Comparison of ENCODE assay signal across 16 cellular contexts in genomic region chr1:26824735-26825134, GRCh38. TPM values are rescaled to one million over a fixed set of nuclear protein-coding genes. Genes with fewer than 3 reads are reported as not detected.
A peak's percentile ranks its signal among the peaks of the same experiment; 100 is the strongest.
DNase-seq lines count a peak whose midpoint lies in the region; ATAC-seq and TF ChIP-seq lines count a peak whose summit lies in the region.
"Had no signal": no experiment of that assay in that cellular context is flagged by ENCODE, and none has a peak within 500 bp of the region (broad histone marks: within the 10 kb centered on the region; RNA-seq: fewer than 3 reads in every experiment).

No MANE protein-coding gene starts in this region.

- H3K9me3 Mint-ChIP-seq in activated T-cell treated with anti-CD3 and anti-CD28 coated beads, Interleukin-2, amount 50 U/mL, for 24 hours = no peaks in the 10 kb centered on the region
- H3K9me3 Mint-ChIP-seq: activated T-cell treated with anti-CD3 and anti-CD28 coated beads, Interleukin-2, amount 50 U/mL, for 4 hours had no signal

- no peak for DNase-seq in activated T-cell treated with anti-CD3 and anti-CD28 coated beads, Interleukin-2, amount 50 U/mL, for 24 hours
- DNase-seq in activated T-cell treated with anti-CD3 and anti-CD28 coated beads for 4 hours = no peak
- DNase-seq in LNCaP clone FGC (ENCODE audit: low read depth) = peak; percentile 76
- DNase-seq in prostate gland (ENCODE audit: low spot score) = peak; percentile 52
- DNase-seq in NOMO-1 treated with dmso at 0.1 percent for 144 hours (lab: John Stamatoyannopoulos, UW; ENCODE audit: unreplicated experiment) = no peak
- DNase-seq in germinal center (ENCODE audit: low spot score) = no peak
- no peak for DNase-seq in dermis blood vessel endothelial cell
- DNase-seq: activated CD4-positive, CD25-positive, alpha-beta regulatory T cell treated with anti-CD3 and anti-CD28 coated beads, Interleukin-2, amount 50 U/mL, for 72 hours; activated T-cell treated with anti-CD3 and anti-CD28 coated beads, Interleukin-2, amount 50 U/mL, for 4 hours; anterior cingulate cortex; NCI-H1105 treated with DMSO at 0.1 percent for 48 hours; NCI-H345; SHP77 had no signal

- peaks cover 31% of the 10 kb centered on the region for H3K36me3 Mint-ChIP-seq in activated T-cell treated with anti-CD3 and anti-CD28 coated beads, Interleukin-2, amount 50 U/mL, for 24 hours (ENCODE audit: low read depth)

- intact Hi-C loops in prostate gland (cut with DNase I) = no loop called here

- no peaks in the 10 kb centered on the region for H3K27me3 Mint-ChIP-seq in activated T-cell treated with anti-CD3 and anti-CD28 coated beads, Interleukin-2, amount 50 U/mL, for 24 hours

- H3K27me3 ChIP-seq in prostate gland (replicated peaks; ENCODE audit: insufficient read depth) = no peaks in the 10 kb centered on the region
- H3K27me3 ChIP-seq: esophagus muscularis mucosa had no signal

- H3K9me3 ChIP-seq in prostate gland = no peaks in the 10 kb centered on the region
- H3K9me3 ChIP-seq: esophagus muscularis mucosa had no signal

- peaks cover 18% of the 10 kb centered on the region for H3K4me1 ChIP-seq in prostate gland (replicated peaks)

- H3K4me3 ChIP-seq in LNCaP clone FGC (ENCODE audit: low read depth, low read length) (no peak overlapping the region), prostate gland (no peak overlapping the region)
- H3K4me3 ChIP-seq: esophagus muscularis mucosa had no signal

- TF ChIP-seq CTCF in LNCaP clone FGC (IDR thresholded peaks at IDR 0.05; ENCODE audit: control insufficient read depth, extremely low read depth, insufficient read depth) (no peak), prostate gland (IDR thresholded peaks at IDR 0.05) (no peak)

- peaks cover 55% of the 10 kb centered on the region for H3K4me1 Mint-ChIP-seq in activated T-cell treated with anti-CD3 and anti-CD28 coated beads, Interleukin-2, amount 50 U/mL, for 24 hours (ENCODE audit: low read depth)

- 45% methylated on average over 3 of the region's 3 CpGs for WGBS in prostate gland

- no peak for TF ChIP-seq POLR2A in prostate gland (IDR thresholded peaks at IDR 0.05)

- peak overlapping the region; percentile 96 for H3K27ac Mint-ChIP-seq in activated T-cell treated with anti-CD3 and anti-CD28 coated beads, Interleukin-2, amount 50 U/mL, for 24 hours

- H3K36me3 ChIP-seq in prostate gland = no peaks in the 10 kb centered on the region

- H3K27ac ChIP-seq in prostate gland = peak overlapping the region; percentile 82 to 83
- H3K27ac ChIP-seq: esophagus muscularis mucosa, KMS-11 had no signal

- peak; percentile 51 for ATAC-seq in esophagus mucosa
- ATAC-seq: activated T-cell treated with anti-CD3 and anti-CD28 coated beads, Interleukin-2, amount 50 U/mL, for 4 hours had no signal

- no peak overlapping the region for H3K4me3 Mint-ChIP-seq in activated T-cell treated with anti-CD3 and anti-CD28 coated beads, Interleukin-2, amount 50 U/mL, for 24 hours

RNA-seq across cellular contexts. Expression of gene ZDHHC18, which starts 1.8 kb away (rescaled TPM):
- total RNA-seq in esophagus mucosa = 19.2 TPM
- total RNA-seq in prostate gland = 10 to 100 TPM; 20.0 to 30.7 TPM
- 6.8 and 9.2 TPM in 2 replicates for total RNA-seq in dermis blood vessel endothelial cell

RNA-seq across cellular contexts. Expression of gene PIGV, which starts 37.0 kb away (rescaled TPM):
- 9.4 TPM for total RNA-seq in esophagus mucosa
- 10 to 100 TPM; 26.4 to 32.4 TPM for total RNA-seq in prostate gland
- total RNA-seq in dermis blood vessel endothelial cell = 9.4 and 10.1 TPM in 2 replicates

RNA-seq across cellular contexts. Expression of gene SFN, which starts 38.2 kb away (rescaled TPM):
- 2,315 TPM for total RNA-seq in esophagus mucosa
- 10 to 100 TPM; 39.2 to 80.7 TPM for total RNA-seq in prostate gland
- 0.51 and 0.70 TPM in 2 replicates for total RNA-seq in dermis blood vessel endothelial cell

Comparison
In these comparisons a context has a peak if more than half of its experiments do, and no peak if none do; other contexts are left out.
1. DNase-seq: peak in LNCaP clone FGC (single experiment) and prostate gland (single experiment); none in activated T-cell treated with anti-CD3 and anti-CD28 coated beads, Interleukin-2, amount 50 U/mL, for 24 hours (single experiment), activated T-cell treated with anti-CD3 and anti-CD28 coated beads for 4 hours (single experiment), NOMO-1 treated with dmso at 0.1 percent for 144 hours (single experiment), germinal center (single experiment) and dermis blood vessel endothelial cell (single experiment).
2. RNA of gene SFN, which starts 38.2 kb away (total RNA-seq): 2,315 TPM in esophagus mucosa (single experiment); 39.2 to 80.7 TPM in prostate gland and 0.51 to 0.70 TPM in dermis blood vessel endothelial cell; every median in the first group is over 10 times any median in the second.